ENCODE assay signal across 18 cellular contexts in genomic region chr9:94818196-94818541, GRCh38.
DNase-seq lines count a peak whose midpoint lies in the region; ATAC-seq, FAIRE-seq and TF ChIP-seq lines count a peak whose summit lies in the region.
"Had no signal": no experiment of that assay in that cellular context is flagged by ENCODE, and none has a peak within 500 bp of the region (broad histone marks: within the 10 kb centered on the region; RNA-seq: fewer than 3 reads in every experiment).

No MANE protein-coding gene starts in this region.

- no peak for FAIRE-seq in H54 (lab: Jason Lieb, UNC)

- BruUV-seq in PC-3 (replicated peaks; lab: Mats Ljungman, UMichigan): no TSS peak

- no peak overlapping the region for H3K4me3 ChIP-seq in PC-3 (ENCODE audit: low read length)
- H3K4me3 ChIP-seq: cardiac muscle cell, SK-N-MC, uterus had no signal

- peaks cover 48% of the 10 kb centered on the region for H3K4me1 ChIP-seq in PC-3 (ENCODE audit: insufficient read depth, low read length)
- H3K4me1 ChIP-seq: uterus had no signal

- H3K4me2 ChIP-seq in PC-3 (ENCODE audit: low read length): peak overlapping the region; percentile 40

- DNase-seq in EH (ENCODE audit: low read depth) (peak; percentile 71), PC-3 (peak; percentile 88), renal cortical epithelial cell (ENCODE audit: low read depth) (peak; percentile 59), H54 (ENCODE audit: insufficient read length, low spot score) (no peak), occipital lobe (lab: John Stamatoyannopoulos, UW) (no peak), RPMI8226 (no peak)
- no peak for DNase-seq in activated T-cell treated with anti-CD3 and anti-CD28 coated beads, Interleukin-2, amount 50 U/mL, for 48 hours
- DNase-seq: CD8-positive, alpha-beta T cell; immature natural killer cell; NCI-H1092; NCI-H510A treated with DMSO at 0.1 percent for 48 hours; nephron progenitor cell; stimulated activated naive B cell treated with anti-CD40 and anti-IgM and Interleukin-4, amounts not matched to agents 10 μg/mL and 1 μg/mL and 100 μg/mL, for 72 hours; uterus had no signal

- 0 out of 2 replicates have a peak, but pooled peaks cover 3% of the 10 kb centered on the region for H3K79me2 ChIP-seq in PC-3 (ENCODE audit: low read length)

- H2AFZ ChIP-seq in PC-3 (ENCODE audit: low read length): no peak overlapping the region

- POLR2A ChIA-PET in PC-3 (lab: Charles Lee; ENCODE audit: unreplicated experiment): no interaction called here

- H3K9me3 ChIP-seq in PC-3 (ENCODE audit: low read length): no peaks in the 10 kb centered on the region
- H3K9me3 ChIP-seq: uterus had no signal

- TF ChIP-seq POLR2A in H54 (IDR thresholded peaks at IDR 0.05; ENCODE audit: low read depth, low read length): no peak

- no peak overlapping the region; the same call in 1 of the 2 replicates for H3K9ac ChIP-seq in PC-3 (ENCODE audit: low read length)

- no peaks in the 10 kb centered on the region for H3K9me2 ChIP-seq in PC-3 (replicated peaks; ENCODE audit: low read length)

- H3K27ac ChIP-seq in PC-3 (ENCODE audit: low read length): peak overlapping the region; percentile 81
- H3K27ac ChIP-seq: SK-N-MC had no signal

- intact Hi-C loops in PC-3 (cut with micrococcal nuclease): loop anchor here (2.0 kb wide), 1 partner anchor 13 kb away; no protein-coding TSS in a partner anchor

- peak; percentile 75 for ATAC-seq in PC-3
- ATAC-seq in esophagus mucosa: peak; percentile 41
- ATAC-seq: activated CD4-positive, CD25-positive, alpha-beta regulatory T cell treated with anti-CD3 and anti-CD28 coated beads, Interleukin-2, amount 50 U/mL, for 24 hours; CD8-positive, alpha-beta T cell; stimulated activated naive B cell treated with anti-CD40 and anti-IgM and Interleukin-4, amounts not matched to agents 10 μg/mL and 1 μg/mL and 100 μg/mL, for 72 hours had no signal

- no peaks in the 10 kb centered on the region for H3K27me3 ChIP-seq in PC-3 (ENCODE audit: low read length)
- H3K27me3 ChIP-seq: cardiac muscle cell, uterus had no signal

- CTCF ChIA-PET in PC-3 (lab: Charles Lee): no interaction called here

- no peaks in the 10 kb centered on the region for H3K36me3 ChIP-seq in PC-3 (ENCODE audit: low read depth, low read length)
- H3K36me3 ChIP-seq: cardiac muscle cell, uterus had no signal

- no peaks in the 10 kb centered on the region for H3F3A ChIP-seq in PC-3 (ENCODE audit: low read length, unreplicated experiment)

- H4K20me1 ChIP-seq in PC-3 (ENCODE audit: low read length): no peaks in the 10 kb centered on the region

- TF ChIP-seq CTCF in PC-3 (conservative IDR thresholded peaks at IDR 0.05; ENCODE audit: low read depth, low read length): no peak

Comparison
In these comparisons a context has a peak if more than half of its experiments do, and no peak if none do; other contexts are left out.
1. DNase-seq: peak in EH (single experiment), PC-3 (single experiment) and renal cortical epithelial cell (single experiment); none in H54 (single experiment), activated T-cell treated with anti-CD3 and anti-CD28 coated beads, Interleukin-2, amount 50 U/mL, for 48 hours (0 of 2), occipital lobe (single experiment) and RPMI8226 (single experiment).